Comparison of ENCODE assay signal across 17 cellular contexts in genomic region chr1:44848456-44849181, GRCh38. TPM values are rescaled to one million over a fixed set of nuclear protein-coding genes. Genes with fewer than 3 reads are reported as not detected.
DNase-seq lines count a peak whose midpoint lies in the region; ATAC-seq and TF ChIP-seq lines count a peak whose summit lies in the region.
"Had no signal": no experiment of that assay in that cellular context is flagged by ENCODE, and none has a peak within 500 bp of the region (broad histone marks: within the 10 kb centered on the region; RNA-seq: fewer than 3 reads in every experiment).

No MANE protein-coding gene starts in this region.

- DNase-seq in Ammon's horn (ENCODE audit: low spot score) (peak; percentile 62), HT1080 (ENCODE audit: low read depth) (peak; percentile 11), dermis blood vessel endothelial cell (peak; percentile 44), mesenteric fat pad (ENCODE audit: low spot score) (peak; percentile 73), NCI-H510A treated with DMSO at 0.1 percent for 48 hours (lab: John Stamatoyannopoulos, UW) (no peak), foreskin fibroblast (no peak), left colon (no peak)
- DNase-seq: activated CD4-positive, alpha-beta T cell treated with anti-CD3 and anti-CD28 coated beads for 1 hour; CD8-positive, alpha-beta memory T cell; sigmoid colon; stimulated activated naive CD8-positive, alpha-beta T cell treated with anti-CD3 and anti-CD28 coated beads, Interleukin-15, amount 100 ng/mL, for 72 hours had no signal

- intact Hi-C loops in left colon (cut with DNase I, micrococcal nuclease), result no loop called here

- H3K4me3 ChIP-seq in foreskin fibroblast (ENCODE audit: low read depth in 1 of 2, low read length in 2 of 2), result no peak overlapping the region
- H3K4me3 ChIP-seq: adrenal gland, sigmoid colon had no signal

- TF ChIP-seq CTCF in foreskin fibroblast (IDR thresholded peaks at IDR 0.05; ENCODE audit: low read depth, low read length), result no peak

- ATAC-seq in HG02885 (IDR thresholded peaks at IDR 0.05; ENCODE audit: poor library complexity, unreplicated experiment) (no peak), left colon (no peak)
- ATAC-seq: HCT116, Panc1 had no signal

RNA-seq across cellular contexts. Expression of gene PTCH2, which starts 5.6 kb away (rescaled TPM):
- total RNA-seq in HT1080 (2014; rRNA removed; shearing (Covaris generic)), result not detected in 2 replicates
- 0.01 TPM in 1 of 2 replicates, not detected in the other for polyA plus RNA-seq in HT1080 (2015; cell fraction: cytosol; rRNA removed)
- 0.05 TPM in 1 of 2 replicates, not detected in the other for polyA plus RNA-seq in HT1080 (2015; cell fraction: nucleus; rRNA removed)
- total RNA-seq in dermis blood vessel endothelial cell (under 0.01 and 0.05 TPM in 2 replicates), mesenteric fat pad (0.93 TPM), left colon (under 1 TPM; 0.34 to 0.47 TPM)
- polyA plus RNA-seq: CD8-positive, alpha-beta memory T cell had no signal

RNA-seq across cellular contexts. Expression of gene BTBD19, which starts 40.3 kb away (rescaled TPM):
- total RNA-seq in HT1080 (2014; rRNA removed; shearing (Covaris generic)), result 2.9 and 3.6 TPM in 2 replicates
- polyA plus RNA-seq in HT1080 (2015; cell fraction: cytosol; rRNA removed), result 12.9 and 13.5 TPM in 2 replicates
- 120 and 143 TPM in 2 replicates for polyA plus RNA-seq in HT1080 (2015; cell fraction: nucleus; rRNA removed)
- total RNA-seq in dermis blood vessel endothelial cell, result 7.0 and 8.5 TPM in 2 replicates
- total RNA-seq in mesenteric fat pad, result 26.1 TPM
- total RNA-seq in left colon, result 1 to 10 TPM; 2.4 to 2.9 TPM

RNA-seq across cellular contexts. Expression of gene DYNLT4, which starts 41.5 kb away (rescaled TPM):
- total RNA-seq in HT1080 (2014; rRNA removed; shearing (Covaris generic)), result not detected in 2 replicates
- polyA plus RNA-seq in HT1080 (2015; cell fraction: cytosol; rRNA removed), result 0.51 and 1.1 TPM in 2 replicates
- 2.3 TPM in 1 of 2 replicates, not detected in the other for polyA plus RNA-seq in HT1080 (2015; cell fraction: nucleus; rRNA removed)
- total RNA-seq in dermis blood vessel endothelial cell (0.14 TPM in 1 of 2 replicates, not detected in the other), mesenteric fat pad (not detected), left colon (under 1 TPM; 0.40 to 0.47 TPM)
- total RNA-seq: activated CD8-positive, alpha-beta memory T cell treated with anti-CD3 and anti-CD28 coated beads for 36 hours; cerebellum had no signal
- polyA plus RNA-seq: CD8-positive, alpha-beta memory T cell had no signal

RNA-seq across cellular contexts. Expression of gene PLK3, which starts 48.4 kb away (rescaled TPM):
- total RNA-seq in HT1080 (2014; rRNA removed; shearing (Covaris generic)), result 26.7 and 28.3 TPM in 2 replicates
- polyA plus RNA-seq in HT1080 (2015; cell fraction: cytosol; rRNA removed), result 36.9 and 39.9 TPM in 2 replicates
- 103 and 117 TPM in 2 replicates for polyA plus RNA-seq in HT1080 (2015; cell fraction: nucleus; rRNA removed)
- total RNA-seq in dermis blood vessel endothelial cell, result 18.8 and 43.1 TPM in 2 replicates
- 78.0 TPM for total RNA-seq in mesenteric fat pad
- 10 to 100 TPM in 1 of 2 donors, 1 to 10 TPM in 1; 8.1 to 10.4 TPM for total RNA-seq in left colon

Comparison
In these comparisons a context has a peak if more than half of its experiments do, and no peak if none do; other contexts are left out.
1. DNase-seq: peak in Ammon's horn (single experiment), HT1080 (single experiment), dermis blood vessel endothelial cell (single experiment) and mesenteric fat pad (single experiment); none in NCI-H510A treated with DMSO at 0.1 percent for 48 hours (single experiment), foreskin fibroblast (0 of 2) and left colon (0 of 2).